ENCODE assay signal across 1 cellular context in genomic region chr4:169984745-169985144, GRCh38.
TF ChIP-seq lines count a peak whose summit lies in the region.

No MANE protein-coding gene starts in this region.

TF ChIP-seq in HepG2, 621 proteins besides CTCF, POLR2A, EP300 and RAD21:
- TF ChIP-seq CEBPB (IDR thresholded peaks at IDR 0.05; ENCODE audit: borderline replicate concordance, low read depth, low read length), result peak; percentile 11; the same call in 1 of the 2 replicates
- no peak for TF ChIP-seq ZNF460 (CRISPR knock-in tag; IDR thresholded peaks at IDR 0.05; ENCODE audit: borderline replicate concordance)
